ENCODE assay signal across 8 cellular contexts in genomic region chr11:120013325-120014250, GRCh38.
DNase-seq lines count a peak whose midpoint lies in the region; ATAC-seq lines count a peak whose summit lies in the region.

No MANE protein-coding gene starts in this region.

- H3K36me3 Mint-ChIP-seq in stimulated activated naive B cell treated with anti-CD40 and anti-IgM and Interleukin-4, amounts not matched to agents 10 μg/mL and 1 μg/mL and 100 μg/mL, for 72 hours = no peaks in the 10 kb centered on the region

- H3K27me3 Mint-ChIP-seq in stimulated activated naive B cell treated with anti-CD40 and anti-IgM and Interleukin-4, amounts not matched to agents 10 μg/mL and 1 μg/mL and 100 μg/mL, for 72 hours = peaks cover 59 to 71% of the 10 kb centered on the region in 2 donors

- peak; percentile 46 to 69 for ATAC-seq in stimulated activated naive B cell treated with anti-CD40 and anti-IgM and Interleukin-4, amounts not matched to agents 10 μg/mL and 1 μg/mL and 100 μg/mL, for 72 hours (replicated peaks)
- no peak for ATAC-seq in GM19324 (IDR thresholded peaks at IDR 0.05; ENCODE audit: low FRiP score, unreplicated experiment)
- ATAC-seq in GM18867 (IDR thresholded peaks at IDR 0.05; ENCODE audit: unreplicated experiment) = no peak
- no peak for ATAC-seq in HG03025 (IDR thresholded peaks at IDR 0.05; ENCODE audit: low FRiP score, unreplicated experiment)

- DNase-seq in Daoy (ENCODE audit: low read depth) (peak; percentile 65), HuH-7 (ENCODE audit: low spot score) (peak; percentile 71), anterior cingulate cortex (lab: John Stamatoyannopoulos, UW) (peak in 44 of 58 donors; percentile 17 to 70 (median 48)), iPS DF 19.7 (ENCODE audit: low read depth, low spot score) (peak; percentile 68)
- DNase-seq in stimulated activated naive B cell treated with anti-CD40 and anti-IgM and Interleukin-4, amounts not matched to agents 10 μg/mL and 1 μg/mL and 100 μg/mL, for 72 hours = no peak

- H3K9me3 Mint-ChIP-seq in stimulated activated naive B cell treated with anti-CD40 and anti-IgM and Interleukin-4, amounts not matched to agents 10 μg/mL and 1 μg/mL and 100 μg/mL, for 72 hours = no peaks in the 10 kb centered on the region

- H3K4me3 Mint-ChIP-seq in stimulated activated naive B cell treated with anti-CD40 and anti-IgM and Interleukin-4, amounts not matched to agents 10 μg/mL and 1 μg/mL and 100 μg/mL, for 72 hours = no peak overlapping the region

- no peak overlapping the region for H3K27ac Mint-ChIP-seq in stimulated activated naive B cell treated with anti-CD40 and anti-IgM and Interleukin-4, amounts not matched to agents 10 μg/mL and 1 μg/mL and 100 μg/mL, for 72 hours

- peaks cover 0 to 3% of the 10 kb centered on the region in 2 donors for H3K4me1 Mint-ChIP-seq in stimulated activated naive B cell treated with anti-CD40 and anti-IgM and Interleukin-4, amounts not matched to agents 10 μg/mL and 1 μg/mL and 100 μg/mL, for 72 hours

Comparison
In these comparisons a context has a peak if more than half of its experiments do, and no peak if none do; other contexts are left out.
1. ATAC-seq: peak in stimulated activated naive B cell treated with anti-CD40 and anti-IgM and Interleukin-4, amounts not matched to agents 10 μg/mL and 1 μg/mL and 100 μg/mL, for 72 hours (2 of 2); none in GM19324 (single experiment), GM18867 (single experiment) and HG03025 (single experiment).